ENCODE assay signal across 10 cellular contexts in the genomic region with DNA sequence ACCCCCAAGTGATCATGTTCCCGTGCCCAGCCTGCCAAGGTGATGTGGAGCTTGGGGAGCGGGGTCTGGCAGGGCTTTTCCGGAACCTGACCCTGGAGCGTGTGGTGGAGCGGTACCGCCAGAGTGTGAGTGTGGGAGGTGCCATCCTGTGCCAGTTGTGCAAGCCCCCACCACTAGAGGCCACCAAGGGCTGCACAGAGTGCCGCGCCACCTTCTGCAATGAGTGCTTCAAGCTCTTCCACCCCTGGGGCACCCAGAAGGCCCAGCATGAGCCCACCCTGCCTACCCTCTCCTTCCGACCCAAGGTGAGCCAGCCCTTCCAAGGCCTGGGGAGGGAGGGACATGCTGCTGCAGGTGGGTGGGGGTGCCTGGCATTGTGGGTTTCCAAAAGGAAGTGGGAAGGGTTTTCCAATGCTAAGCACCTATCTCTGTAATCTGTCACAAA. TPM values are rescaled to one million over a fixed set of nuclear protein-coding genes. Genes with fewer than 3 reads are reported as not detected.
DNase-seq lines count a peak whose midpoint lies in the region; ATAC-seq, FAIRE-seq and TF ChIP-seq lines count a peak whose summit lies in the region.
"Had no signal": no experiment of that assay in that cellular context is flagged by ENCODE, and none has a peak within 500 bp of the region (broad histone marks: within the 10 kb centered on the region; RNA-seq: fewer than 3 reads in every experiment).

No MANE protein-coding gene starts in this region.

- 93% methylated on average over 9 of the region's 9 CpGs; no CpG with 5 or more reads in 1 of the 2 experiments for WGBS in H1 (ENCODE audit: extremely low coverage in 1 of 2, insufficient coverage in 1 of 2, insufficient read length in 1 of 2, insufficient replicate concordance in 2 of 2, low coverage in 1 of 2, low lambda C conversion rate in 2 of 2, missing lambda C conversion rate in 1 of 2), 2 experiments

- peaks cover 46% of the 10 kb centered on the region for H3K4me1 Mint-ChIP-seq in Calu3 (ENCODE audit: low read depth, unreplicated experiment)

- H3K27ac Mint-ChIP-seq in Calu3 (ENCODE audit: unreplicated experiment), result no peak overlapping the region

- no peak overlapping the region for H2BK5ac ChIP-seq in H1 (ENCODE audit: low read depth, low read length)

- H3K27me3 ChIP-seq in OCI-LY3 (ENCODE audit: low read depth, low read length), result no peaks in the 10 kb centered on the region
- H3K27me3 ChIP-seq in H1 (replicated peaks in 1 of 4; ENCODE audit: control insufficient read depth in 3 of 4, extremely low read depth in 1 of 4, insufficient read depth in 3 of 4, low read length in 3 of 4), result no peaks in the 10 kb centered on the region

- TF ChIP-seq RAD21 in H1 (IDR thresholded peaks at IDR 0.05 in 1 of 2, conservative IDR thresholded peaks at IDR 0.05 in 1 of 2; ENCODE audit: low read depth in 2 of 2, low read length in 2 of 2), result 0 out of 4 replicates have a peak, but pooled peaks of 1 of the 2 experiments have one; percentile 6

- H3K9ac ChIP-seq in OCI-LY3 (ENCODE audit: low read length), result no peak overlapping the region
- H3K9ac ChIP-seq in H1 (replicated peaks in 1 of 4; ENCODE audit: extremely low read depth in 1 of 4, low read depth in 3 of 4, low read length in 3 of 4), result no peak overlapping the region

- no peak overlapping the region for H4K91ac ChIP-seq in H1 (replicated peaks; ENCODE audit: insufficient read length, low read length)

- no peak overlapping the region for H2BK12ac ChIP-seq in H1 (ENCODE audit: low read depth, low read length)

- no peak overlapping the region for H3K23ac ChIP-seq in H1 (ENCODE audit: insufficient read length)

- no peak for FAIRE-seq in H1 (lab: Jason Lieb, UNC)

- H3K9me3 ChIP-seq in OCI-LY3 (ENCODE audit: insufficient read depth, low read length) (no peaks in the 10 kb centered on the region), H1 (ENCODE audit: insufficient read depth in 2 of 2, low read depth in 1 of 2, low read length in 1 of 2) (no peaks in the 10 kb centered on the region)

- H3K36me3 Mint-ChIP-seq in Calu3 (ENCODE audit: insufficient read depth, unreplicated experiment), result peaks cover 31% of the 10 kb centered on the region

- no peak for ATAC-seq in HG03469 (IDR thresholded peaks at IDR 0.05; ENCODE audit: unreplicated experiment)

- H2AFZ ChIP-seq in OCI-LY3 (ENCODE audit: low read depth, low read length) (no peak overlapping the region), H1 (ENCODE audit: low read length) (no peak overlapping the region)

- peaks cover 29% of the 10 kb centered on the region for H3K4me1 ChIP-seq in OCI-LY3 (ENCODE audit: low read length)
- peaks cover 3 to 23% (median 8%) of the 10 kb centered on the region in 4 experiments; a peak in 6 of 7 replicates for H3K4me1 ChIP-seq in H1 (replicated peaks in 1 of 4; ENCODE audit: control insufficient read depth in 3 of 4, insufficient read depth in 4 of 4, low read length in 3 of 4)

- H3K18ac ChIP-seq in H1 (ENCODE audit: extremely low read depth, low read length), result no peak overlapping the region

- H3K79me2 ChIP-seq in OCI-LY3 (ENCODE audit: low read length), result peaks cover 16% of the 10 kb centered on the region
- H3K79me2 ChIP-seq in H1 (ENCODE audit: control insufficient read depth in 1 of 2, insufficient read depth in 2 of 2, low read length in 2 of 2), result peaks cover 0 to 16% of the 10 kb centered on the region in 2 experiments; a peak in 2 of 4 replicates

- H3K4me2 ChIP-seq in OCI-LY3 (ENCODE audit: low read length), result no peak overlapping the region
- peak overlapping the region in 1 of 2 experiments; percentile 37; a peak in 1 of 4 replicates for H3K4me2 ChIP-seq in H1 (ENCODE audit: insufficient read depth in 1 of 2, low read depth in 2 of 2, low read length in 2 of 2)

- POLR2A ChIA-PET in H1 (lab: Charles Lee; ENCODE audit: partially characterized antibody), result interaction anchor here (0.6 to 20.5 kb wide), 7 partner anchors 10 to 284 kb away, joined by 3 to 512 read pairs (median 3); partner anchors contain the start of genes MTX1 and THBS3

- H3K4me3 Mint-ChIP-seq in Calu3 (ENCODE audit: low read depth, unreplicated experiment), result no peak overlapping the region

- H4K20me1 ChIP-seq in OCI-LY3 (ENCODE audit: insufficient read depth, low read length) (no peaks in the 10 kb centered on the region), H1 (replicated peaks in 1 of 2; ENCODE audit: control insufficient read depth in 1 of 2, insufficient read depth in 2 of 2, low read length in 2 of 2) (peaks cover 8 to 10% of the 10 kb centered on the region in 2 experiments)

- H3K4me3 ChIP-seq in OCI-LY3 (ENCODE audit: low read length) (no peak overlapping the region), H1 (ENCODE audit: extremely low read depth in 1 of 4, insufficient read depth in 2 of 4, low read depth in 3 of 4, low read length in 4 of 4) (no peak overlapping the region)
- H3K4me3 ChIP-seq: lung had no signal

- H3K56ac ChIP-seq in H1 (replicated peaks; ENCODE audit: insufficient read length, low read depth, low read length), result no peak overlapping the region

- H3K36me3 ChIP-seq in OCI-LY3 (replicated peaks; ENCODE audit: low read depth, low read length) (peaks cover 17% of the 10 kb centered on the region), H1 (ENCODE audit: control insufficient read depth in 2 of 4, insufficient read depth in 4 of 4, low read length in 3 of 4) (peaks cover 15 to 36% (median 30%) of the 10 kb centered on the region in 4 experiments)

- no peak overlapping the region for H2BK120ac ChIP-seq in H1 (replicated peaks; ENCODE audit: low read depth, low read length)

- CTCF ChIA-PET in Calu3 (lab: Charles Lee) (interaction anchor here (0.7 to 3.1 kb wide), 4 partner anchors 16 to 33 kb away, joined by 3 to 20 read pairs (median 4); partner anchors contain the start of gene THBS3), H1 (lab: Charles Lee; ENCODE audit: partially characterized antibody) (interaction anchor here (0.7 to 12.4 kb wide), 20 partner anchors 9 to 415 kb away, joined by 3 to 215 read pairs (median 4); partner anchors contain the start of genes DPM3, EFNA1, SLC50A1 and THBS3)

- H4K8ac ChIP-seq in H1 (ENCODE audit: extremely low read depth, insufficient read depth, low read length), result 0 out of 2 replicates have a peak overlapping the region, but pooled peaks have one; percentile 25

- H3K27ac ChIP-seq in OCI-LY3 (ENCODE audit: low read length), result no peak overlapping the region
- H3K27ac ChIP-seq in H1 (ENCODE audit: low read depth, low read length), result no peak overlapping the region

- no peak overlapping the region for H4K5ac ChIP-seq in H1 (ENCODE audit: insufficient read length, low read depth, low read length)

- peaks cover 21% of the 10 kb centered on the region for H3K27me3 Mint-ChIP-seq in Calu3 (ENCODE audit: unreplicated experiment)
- H3K27me3 Mint-ChIP-seq: T-cell had no signal

- intact Hi-C loops in Calu3 (cut with micrococcal nuclease; ENCODE audit: unreplicated experiment), result loop anchor here (1.0 to 2.0 kb wide), 2 partner anchors 17 to 50 kb away; no protein-coding TSS in a partner anchor

- no peak overlapping the region for H2BK20ac ChIP-seq in H1 (ENCODE audit: low read length)

- H3K4ac ChIP-seq in H1 (replicated peaks; ENCODE audit: insufficient read length, low read depth, low read length), result no peak overlapping the region

- no peak for TF ChIP-seq POLR2A in H1 (IDR thresholded peaks at IDR 0.05; ENCODE audit: control extremely low read depth in 1 of 2, low read depth in 2 of 2, low read length in 2 of 2)

- H2AK5ac ChIP-seq in H1 (ENCODE audit: low read depth, low read length), result no peak overlapping the region

- TF ChIP-seq CTCF in Calu3 (IDR thresholded peaks at IDR 0.05; ENCODE audit: unreplicated experiment) (no peak), OCI-LY3 (IDR thresholded peaks at IDR 0.05; ENCODE audit: low read depth, low read length) (0 out of 2 replicates have a peak, but pooled peaks have one; percentile 26), H1 (IDR thresholded peaks at IDR 0.05; ENCODE audit: control extremely low read depth in 1 of 3, insufficient read depth in 1 of 3, low read depth in 1 of 3, low read length in 3 of 3) (no peak)

- H3K9me3 Mint-ChIP-seq in Calu3 (ENCODE audit: low read depth, unreplicated experiment), result no peaks in the 10 kb centered on the region
- H3K9me3 Mint-ChIP-seq: T-cell had no signal

- no peak for TF ChIP-seq EP300 in H1 (IDR thresholded peaks at IDR 0.05; ENCODE audit: borderline replicate concordance in 1 of 2, low read depth in 2 of 2, low read length in 2 of 2)

- H3K23me2 ChIP-seq in H1 (ENCODE audit: low read depth, low read length), result peaks cover 10% of the 10 kb centered on the region; the same call in 1 of the 2 replicates

- in situ Hi-C loops in G401 (cut with HindIII; ENCODE audit: low sequenced_read_pairs), result no loop called here

- H3K79me1 ChIP-seq in H1 (ENCODE audit: low read depth, low read length), result no peaks in the 10 kb centered on the region; the same call in 1 of the 2 replicates

- DNase-seq in 8988T (peak; percentile 79), Calu3 (peak; percentile 55), H1 (ENCODE audit: low read depth in 1 of 2, low spot score in 2 of 2) (no peak), DMS79 (lab: John Stamatoyannopoulos, UW) (no peak), G401 (ENCODE audit: low spot score) (no peak), T1000 (lab: John Stamatoyannopoulos, UW) (no peak)

- no peak overlapping the region for H3K14ac ChIP-seq in H1 (ENCODE audit: insufficient read length)

- no peak overlapping the region for H2BK15ac ChIP-seq in H1 (ENCODE audit: low read length)

- no TSS peak for BruUV-seq in Calu3 (replicated peaks; lab: Mats Ljungman, UMichigan)

RNA-seq across cellular contexts. Expression of gene TRIM46, which starts 2.3 kb away (rescaled TPM):
- 1.1 and 1.8 TPM in 2 replicates for total RNA-seq in Calu3 (2022)
- total RNA-seq in H1 (2021; fragmentation: NEBNext Ultra II Directional; extraction: Animal tissue kit (Norgen Biotek cat#: 25700)), result 15.0 and 15.5 TPM in 2 replicates
- polyA plus RNA-seq in H1 (2011; rRNA removed), result 21.6 and 34.7 TPM in 2 replicates
- polyA plus RNA-seq in H1 (2011; cell fraction: cytosol; rRNA removed), result 29.4 TPM
- 94.4 TPM for polyA plus RNA-seq in H1 (2011; cell fraction: nucleus; rRNA removed)
- polyA plus RNA-seq in H1 (2012, experiment 1 of 2), result 18.2 to 22.5 TPM (median 20.8 TPM) in 4 replicates
- polyA plus RNA-seq in H1 (2012, experiment 2 of 2), result 12.6 TPM
- polyA plus RNA-seq in H1 (2013, experiment 1 of 2), result 11.7 TPM
- polyA plus RNA-seq in H1 (2013, experiment 2 of 2), result 9.4 TPM
- 11.4 and 11.5 TPM in 2 replicates for polyA minus RNA-seq in H1 (2011; rRNA and poly(A)+ RNA removed)
- polyA minus RNA-seq in H1 (2011; cell fraction: cytosol; rRNA and poly(A)+ RNA removed), result 13.7 TPM
- polyA minus RNA-seq in H1 (2011; cell fraction: nucleus; rRNA and poly(A)+ RNA removed), result 28.4 TPM
- total RNA-seq in G401 (2014; rRNA removed; shearing (Covaris generic)), result 0.14 and 0.37 TPM in 2 replicates

RNA-seq across cellular contexts. Expression of gene KRTCAP2, which starts 2.8 kb away (rescaled TPM):
- total RNA-seq in Calu3 (2022), result 236 TPM in 2 replicates
- total RNA-seq in H1 (2021; fragmentation: NEBNext Ultra II Directional; extraction: Animal tissue kit (Norgen Biotek cat#: 25700)), result 146 TPM in 2 replicates
- polyA plus RNA-seq in H1 (2011; rRNA removed), result 317 and 419 TPM in 2 replicates
- 199 TPM for polyA plus RNA-seq in H1 (2011; cell fraction: cytosol; rRNA removed)
- 287 TPM for polyA plus RNA-seq in H1 (2011; cell fraction: nucleus; rRNA removed)
- polyA plus RNA-seq in H1 (2012, experiment 1 of 2), result 150 to 268 TPM (median 247 TPM) in 4 replicates
- 705 TPM for polyA plus RNA-seq in H1 (2012, experiment 2 of 2)
- 290 TPM for polyA plus RNA-seq in H1 (2013, experiment 1 of 2)
- 399 TPM for polyA plus RNA-seq in H1 (2013, experiment 2 of 2)
- polyA minus RNA-seq in H1 (2011; rRNA and poly(A)+ RNA removed), result 107 and 146 TPM in 2 replicates
- 86.3 TPM for polyA minus RNA-seq in H1 (2011; cell fraction: cytosol; rRNA and poly(A)+ RNA removed)
- polyA minus RNA-seq in H1 (2011; cell fraction: nucleus; rRNA and poly(A)+ RNA removed), result 82.9 TPM
- 177 and 223 TPM in 2 replicates for total RNA-seq in G401 (2014; rRNA removed; shearing (Covaris generic))

RNA-seq across cellular contexts. Expression of gene THBS3, which starts 31.7 kb away (rescaled TPM):
- total RNA-seq in Calu3 (2022), result 36.8 and 41.9 TPM in 2 replicates
- total RNA-seq in H1 (2021; fragmentation: NEBNext Ultra II Directional; extraction: Animal tissue kit (Norgen Biotek cat#: 25700)), result 2.6 and 3.0 TPM in 2 replicates
- 3.5 and 5.0 TPM in 2 replicates for polyA plus RNA-seq in H1 (2011; rRNA removed)
- polyA plus RNA-seq in H1 (2011; cell fraction: cytosol; rRNA removed), result 4.2 TPM
- polyA plus RNA-seq in H1 (2011; cell fraction: nucleus; rRNA removed), result 19.8 TPM
- polyA plus RNA-seq in H1 (2012, experiment 1 of 2), result 8.5 to 12.1 TPM (median 11.0 TPM) in 4 replicates
- polyA plus RNA-seq in H1 (2012, experiment 2 of 2), result 4.6 TPM
- 3.6 TPM for polyA plus RNA-seq in H1 (2013, experiment 1 of 2)
- 3.4 TPM for polyA plus RNA-seq in H1 (2013, experiment 2 of 2)
- 5.1 and 6.1 TPM in 2 replicates for polyA minus RNA-seq in H1 (2011; rRNA and poly(A)+ RNA removed)
- 2.2 TPM for polyA minus RNA-seq in H1 (2011; cell fraction: cytosol; rRNA and poly(A)+ RNA removed)
- polyA minus RNA-seq in H1 (2011; cell fraction: nucleus; rRNA and poly(A)+ RNA removed), result 9.2 TPM
- 75.4 and 79.8 TPM in 2 replicates for total RNA-seq in G401 (2014; rRNA removed; shearing (Covaris generic))

RNA-seq across cellular contexts. Expression of gene MTX1, which starts 32.5 kb away (rescaled TPM):
- total RNA-seq in Calu3 (2022), result 58.9 and 60.0 TPM in 2 replicates
- total RNA-seq in H1 (2021; fragmentation: NEBNext Ultra II Directional; extraction: Animal tissue kit (Norgen Biotek cat#: 25700)), result 47.9 and 55.0 TPM in 2 replicates
- 131 and 161 TPM in 2 replicates for polyA plus RNA-seq in H1 (2011; rRNA removed)
- 108 TPM for polyA plus RNA-seq in H1 (2011; cell fraction: cytosol; rRNA removed)
- polyA plus RNA-seq in H1 (2011; cell fraction: nucleus; rRNA removed), result 98.3 TPM
- polyA plus RNA-seq in H1 (2012, experiment 1 of 2), result 52.9 to 74.3 TPM (median 71.2 TPM) in 4 replicates
- polyA plus RNA-seq in H1 (2012, experiment 2 of 2), result 106 TPM
- 37.2 TPM for polyA plus RNA-seq in H1 (2013, experiment 1 of 2)
- polyA plus RNA-seq in H1 (2013, experiment 2 of 2), result 36.4 TPM
- polyA minus RNA-seq in H1 (2011; rRNA and poly(A)+ RNA removed), result 39.0 and 48.9 TPM in 2 replicates
- polyA minus RNA-seq in H1 (2011; cell fraction: cytosol; rRNA and poly(A)+ RNA removed), result 31.5 TPM
- 29.7 TPM for polyA minus RNA-seq in H1 (2011; cell fraction: nucleus; rRNA and poly(A)+ RNA removed)
- 125 and 126 TPM in 2 replicates for total RNA-seq in G401 (2014; rRNA removed; shearing (Covaris generic))

RNA-seq across cellular contexts. Expression of gene DPM3, which starts 35.6 kb away (rescaled TPM):
- total RNA-seq in Calu3 (2022), result 38.7 and 41.1 TPM in 2 replicates
- total RNA-seq in H1 (2021; fragmentation: NEBNext Ultra II Directional; extraction: Animal tissue kit (Norgen Biotek cat#: 25700)), result 44.8 and 49.3 TPM in 2 replicates
- polyA plus RNA-seq in H1 (2011; rRNA removed), result 227 and 349 TPM in 2 replicates
- 166 TPM for polyA plus RNA-seq in H1 (2011; cell fraction: cytosol; rRNA removed)
- polyA plus RNA-seq in H1 (2011; cell fraction: nucleus; rRNA removed), result 111 TPM
- 30.1 to 106 TPM (median 79.5 TPM) in 4 replicates for polyA plus RNA-seq in H1 (2012, experiment 1 of 2)
- polyA plus RNA-seq in H1 (2012, experiment 2 of 2), result 141 TPM
- 184 TPM for polyA plus RNA-seq in H1 (2013, experiment 1 of 2)
- 217 TPM for polyA plus RNA-seq in H1 (2013, experiment 2 of 2)
- 6.9 and 13.7 TPM in 2 replicates for polyA minus RNA-seq in H1 (2011; rRNA and poly(A)+ RNA removed)
- 6.6 TPM for polyA minus RNA-seq in H1 (2011; cell fraction: cytosol; rRNA and poly(A)+ RNA removed)
- 11.4 TPM for polyA minus RNA-seq in H1 (2011; cell fraction: nucleus; rRNA and poly(A)+ RNA removed)
- total RNA-seq in G401 (2014; rRNA removed; shearing (Covaris generic)), result 83.3 and 104 TPM in 2 replicates

Comparison
In these comparisons a context has a peak if more than half of its experiments do, and no peak if none do; other contexts are left out.
1. DNase-seq: peak in 8988T (single experiment) and Calu3 (single experiment); none in H1 (0 of 2), DMS79 (single experiment), G401 (single experiment) and T1000 (single experiment).